ENCODE assay signal across 1 cellular context in the genomic region with DNA sequence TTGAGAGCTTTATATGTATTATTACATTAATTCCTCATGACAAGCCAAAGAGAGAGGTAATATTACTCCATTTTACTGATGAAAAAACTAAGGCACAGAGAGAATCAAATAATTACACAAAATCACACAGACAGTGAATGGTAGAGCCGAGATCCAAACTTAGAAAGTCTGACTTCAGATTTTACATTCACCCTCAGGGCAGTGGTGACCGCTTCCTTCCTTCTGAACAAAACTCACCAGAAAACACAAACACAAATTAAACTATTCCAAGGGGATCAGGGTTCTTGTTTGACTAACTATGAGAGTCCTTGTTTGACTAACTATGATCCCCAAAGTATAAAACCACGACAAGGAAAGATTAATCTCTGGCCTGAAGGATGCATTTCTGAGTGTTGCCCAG.
TF ChIP-seq lines count a peak whose summit lies in the region.

No MANE protein-coding gene starts in this region.

TF ChIP-seq in GM23338, 12 proteins besides CTCF, POLR2A, EP300 and RAD21 (continued from another document):
- TF ChIP-seq ETS1 (IDR thresholded peaks at IDR 0.05) (no peak), NANOG (IDR thresholded peaks at IDR 0.05; ENCODE audit: borderline replicate concordance) (no peak), ZNF331 (CRISPR knock-in tag; IDR thresholded peaks at IDR 0.05; ENCODE audit: low read depth) (no peak), EZH2 (IDR thresholded peaks at IDR 0.05; ENCODE audit: low read depth, unreplicated experiment) (no peak), POLR2AphosphoS5 (IDR thresholded peaks at IDR 0.05; ENCODE audit: low read depth) (no peak), JUNB (IDR thresholded peaks at IDR 0.05; ENCODE audit: unreplicated experiment) (no peak), STAT1 (IDR thresholded peaks at IDR 0.05; ENCODE audit: unreplicated experiment) (no peak)
- TF ChIP-seq, protein P1, sequence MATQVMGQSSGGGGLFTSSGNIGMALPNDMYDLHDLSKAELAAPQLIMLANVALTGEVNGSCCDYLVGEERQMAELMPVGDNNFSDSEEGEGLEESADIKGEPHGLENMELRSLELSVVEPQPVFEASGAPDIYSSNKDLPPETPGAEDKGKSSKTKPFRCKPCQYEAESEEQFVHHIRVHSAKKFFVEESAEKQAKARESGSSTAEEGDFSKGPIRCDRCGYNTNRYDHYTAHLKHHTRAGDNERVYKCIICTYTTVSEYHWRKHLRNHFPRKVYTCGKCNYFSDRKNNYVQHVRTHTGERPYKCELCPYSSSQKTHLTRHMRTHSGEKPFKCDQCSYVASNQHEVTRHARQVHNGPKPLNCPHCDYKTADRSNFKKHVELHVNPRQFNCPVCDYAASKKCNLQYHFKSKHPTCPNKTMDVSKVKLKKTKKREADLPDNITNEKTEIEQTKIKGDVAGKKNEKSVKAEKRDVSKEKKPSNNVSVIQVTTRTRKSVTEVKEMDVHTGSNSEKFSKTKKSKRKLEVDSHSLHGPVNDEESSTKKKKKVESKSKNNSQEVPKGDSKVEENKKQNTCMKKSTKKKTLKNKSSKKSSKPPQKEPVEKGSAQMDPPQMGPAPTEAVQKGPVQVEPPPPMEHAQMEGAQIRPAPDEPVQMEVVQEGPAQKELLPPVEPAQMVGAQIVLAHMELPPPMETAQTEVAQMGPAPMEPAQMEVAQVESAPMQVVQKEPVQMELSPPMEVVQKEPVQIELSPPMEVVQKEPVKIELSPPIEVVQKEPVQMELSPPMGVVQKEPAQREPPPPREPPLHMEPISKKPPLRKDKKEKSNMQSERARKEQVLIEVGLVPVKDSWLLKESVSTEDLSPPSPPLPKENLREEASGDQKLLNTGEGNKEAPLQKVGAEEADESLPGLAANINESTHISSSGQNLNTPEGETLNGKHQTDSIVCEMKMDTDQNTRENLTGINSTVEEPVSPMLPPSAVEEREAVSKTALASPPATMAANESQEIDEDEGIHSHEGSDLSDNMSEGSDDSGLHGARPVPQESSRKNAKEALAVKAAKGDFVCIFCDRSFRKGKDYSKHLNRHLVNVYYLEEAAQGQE (IDR thresholded peaks at IDR 0.05; ENCODE audit: unreplicated experiment) = no peak
TF ChIP-seq in GM23338: peak in this region for 0.
